In genomic region chr22:36386351-36386899, GRCh38 we compare ENCODE assay signal across 8 cellular contexts. TPM values are rescaled to one million over a fixed set of nuclear protein-coding genes. Genes with fewer than 3 reads are reported as not detected.
DNase-seq lines count a peak whose midpoint lies in the region; FAIRE-seq and TF ChIP-seq lines count a peak whose summit lies in the region.

No MANE protein-coding gene starts in this region.

- H3K4me3 ChIP-seq in MM.1S (ENCODE audit: low read length) = peak overlapping the region; percentile 92
- H3K4me3 ChIP-seq in fibroblast of the aortic adventitia (ENCODE audit: low read depth, low read length) = peak overlapping the region; percentile 86
- H3K4me3 ChIP-seq in neuron (ENCODE audit: low read length) = peak overlapping the region; percentile 90

- no peak overlapping the region for H2AFZ ChIP-seq in MM.1S (ENCODE audit: low read length)
- H2AFZ ChIP-seq in neuron (ENCODE audit: low read depth, low read length) = peak overlapping the region; percentile 59

- peak overlapping the region; percentile 93 for H3K4me2 ChIP-seq in MM.1S (ENCODE audit: low read depth, low read length)

- H3K27ac ChIP-seq in MM.1S (ENCODE audit: low read length) = peak overlapping the region; percentile 88

- H3K79me2 ChIP-seq in MM.1S (ENCODE audit: low read length) = peaks cover 67% of the 10 kb centered on the region

- H3K9ac ChIP-seq in MM.1S (ENCODE audit: low read length) = peak overlapping the region; percentile 76

- peaks cover 5% of the 10 kb centered on the region; the same call in 1 of the 2 replicates for H3K36me3 ChIP-seq in MM.1S (replicated peaks; ENCODE audit: insufficient read depth, low read length)
- H3K36me3 ChIP-seq in neuron (ENCODE audit: insufficient read depth, low read length) = peaks cover 2% of the 10 kb centered on the region

- TF ChIP-seq CTCF in MM.1S (IDR thresholded peaks at IDR 0.05; ENCODE audit: low read length) = no peak
- TF ChIP-seq CTCF in fibroblast of the aortic adventitia (IDR thresholded peaks at IDR 0.05; ENCODE audit: insufficient read depth, low read length) = no peak

- H3K27me3 ChIP-seq in MM.1S (replicated peaks; ENCODE audit: insufficient read depth, low read length) (no peaks in the 10 kb centered on the region), neuron (ENCODE audit: insufficient read depth, low read length) (no peaks in the 10 kb centered on the region)

- no peaks in the 10 kb centered on the region for H3K9me3 ChIP-seq in MM.1S (replicated peaks; ENCODE audit: insufficient read depth, low read length)
- no peaks in the 10 kb centered on the region for H3K9me3 ChIP-seq in neuron (ENCODE audit: low read length)

- FAIRE-seq in GM19239 (lab: Jason Lieb, UNC) = peak; percentile 68

- H3K4me1 ChIP-seq in MM.1S (ENCODE audit: low read length) (peaks cover 26% of the 10 kb centered on the region), neuron (ENCODE audit: insufficient read depth, low read length) (peaks cover 21% of the 10 kb centered on the region)

- H4K20me1 ChIP-seq in MM.1S (ENCODE audit: insufficient read depth, low read length) = peaks cover 5% of the 10 kb centered on the region; the same call in 1 of the 2 replicates

- no peaks in the 10 kb centered on the region for H3K9me2 ChIP-seq in MM.1S (replicated peaks; ENCODE audit: insufficient read depth, low read length)

- DNase-seq in CD1c-positive myeloid dendritic cell (ENCODE audit: extremely low spot score) (peak; percentile 74), GM19239 (ENCODE audit: insufficient read length, low spot score) (no peak), MM.1S (peak; percentile 63), fibroblast of the aortic adventitia (ENCODE audit: low read depth) (peak; percentile 48), NCI-H2227 (lab: John Stamatoyannopoulos, UW; ENCODE audit: unreplicated experiment) (no peak), AG20443 (ENCODE audit: low spot score) (no peak)
- DNase-seq in activated CD8-positive, alpha-beta memory T cell treated with anti-CD3 and anti-CD28 coated beads, Interleukin-2, amount 50 U/mL, for 4 hours = peak; percentile 52

- peaks cover 46% of the 10 kb centered on the region for H3F3A ChIP-seq in MM.1S (ENCODE audit: insufficient read depth, low read length)

RNA-seq across cellular contexts. Expression of gene MYH9, which starts 1.3 kb away (rescaled TPM):
- 339 and 386 TPM in 2 replicates for total RNA-seq in fibroblast of the aortic adventitia (ENCODE audit: low replicate concordance)

Comparison
In these comparisons a context has a peak if more than half of its experiments do, and no peak if none do; other contexts are left out.
1. DNase-seq: peak in CD1c-positive myeloid dendritic cell (single experiment), MM.1S (single experiment), activated CD8-positive, alpha-beta memory T cell treated with anti-CD3 and anti-CD28 coated beads, Interleukin-2, amount 50 U/mL, for 4 hours (single experiment) and fibroblast of the aortic adventitia (single experiment); none in GM19239 (single experiment), NCI-H2227 (single experiment) and AG20443 (single experiment).
2. Peak in every context shown above with its lines, with median percentiles within 50 percentile points of each other: H3K4me3 ChIP-seq.